ENCODE assay signal across 9 cellular contexts in genomic region chr17:41773190-41773588, GRCh38. TPM values are rescaled to one million over a fixed set of nuclear protein-coding genes. Genes with fewer than 3 reads are reported as not detected.
DNase-seq lines count a peak whose midpoint lies in the region; ATAC-seq, FAIRE-seq and TF ChIP-seq lines count a peak whose summit lies in the region.
"Had no signal": no experiment of that assay in that cellular context is flagged by ENCODE, and none has a peak within 500 bp of the region (broad histone marks: within the 10 kb centered on the region; RNA-seq: fewer than 3 reads in every experiment).

No MANE protein-coding gene starts in this region.

- DNase-seq in EL (peak; percentile 86), RCC 7860 (ENCODE audit: low spot score) (peak; percentile 88), fibroblast of lung (ENCODE audit: low read depth in 2 of 2) (peak; percentile 89 to 92), osteocyte (ENCODE audit: extremely low spot score, unreplicated experiment) (no peak), T-helper 9 cell (no peak), NCI-H146 (lab: John Stamatoyannopoulos, UW) (no peak)
- no peak for DNase-seq in activated CD8-positive, alpha-beta memory T cell treated with anti-CD3 and anti-CD28 coated beads, Interleukin-2, amount 50 U/mL, for 48 hours

- no peaks in the 10 kb centered on the region for H3K9me3 ChIP-seq in fibroblast of lung (ENCODE audit: control insufficient read depth, insufficient read depth, low read depth, low read length)
- H3K9me3 ChIP-seq: thoracic aorta had no signal

- H3K4me1 ChIP-seq in fibroblast of lung (ENCODE audit: control insufficient read depth, extremely low read depth, insufficient read depth, low read length) = peaks cover 18% of the 10 kb centered on the region

- FAIRE-seq in RCC 7860 (lab: Jason Lieb, UNC) = peak; percentile 87

- H3K4me2 ChIP-seq in fibroblast of lung (ENCODE audit: extremely low read depth, insufficient read depth, low read length) = peak overlapping the region; percentile 44

- no peak overlapping the region for H2AFZ ChIP-seq in fibroblast of lung (ENCODE audit: low read length)

- H3K36me3 ChIP-seq in fibroblast of lung (ENCODE audit: control insufficient read depth, insufficient read depth, low read length) = no peaks in the 10 kb centered on the region

- no peak overlapping the region for H3K27ac ChIP-seq in fibroblast of lung (ENCODE audit: insufficient read depth, low read length)
- H3K27ac ChIP-seq: thoracic aorta had no signal

- no peaks in the 10 kb centered on the region for H3K79me2 ChIP-seq in fibroblast of lung (ENCODE audit: control insufficient read depth, insufficient read depth, low read length)

- TF ChIP-seq CTCF in fibroblast of lung (conservative IDR thresholded peaks at IDR 0.05 in 1 of 2, IDR thresholded peaks at IDR 0.05 in 1 of 2; ENCODE audit: low read depth in 1 of 2, low read length in 2 of 2) (no peak), osteocyte (IDR thresholded peaks at IDR 0.05) (no peak)

- no peaks in the 10 kb centered on the region for H3K27me3 Mint-ChIP-seq in osteocyte (ENCODE audit: unreplicated experiment)

- peaks cover 24% of the 10 kb centered on the region for H3K36me3 Mint-ChIP-seq in osteocyte (ENCODE audit: unreplicated experiment)

- H4K20me1 ChIP-seq in fibroblast of lung (ENCODE audit: control insufficient read depth, extremely low read depth, insufficient read depth, low read length) = no peaks in the 10 kb centered on the region

- no peak for ATAC-seq in HG03159 (IDR thresholded peaks at IDR 0.05; ENCODE audit: unreplicated experiment)

- H3K9me3 Mint-ChIP-seq in osteocyte (ENCODE audit: unreplicated experiment) = no peaks in the 10 kb centered on the region

- H3K4me3 Mint-ChIP-seq in osteocyte (ENCODE audit: unreplicated experiment) = no peak overlapping the region

- no peak overlapping the region for H3K9ac ChIP-seq in fibroblast of lung (ENCODE audit: insufficient read depth, low read length)

- H3K4me1 Mint-ChIP-seq in osteocyte (ENCODE audit: unreplicated experiment) = peaks cover 53% of the 10 kb centered on the region

- H3K27ac Mint-ChIP-seq in osteocyte (ENCODE audit: unreplicated experiment) = peak overlapping the region; percentile 34

- no peak overlapping the region for H3K4me3 ChIP-seq in fibroblast of lung (replicated peaks in 1 of 4; ENCODE audit: control extremely low read depth in 1 of 4, insufficient read depth in 1 of 4, low read depth in 3 of 4, low read length in 4 of 4)
- H3K4me3 ChIP-seq: thoracic aorta had no signal

- no peaks in the 10 kb centered on the region for H3K27me3 ChIP-seq in fibroblast of lung (ENCODE audit: control insufficient read depth, insufficient read depth, low read length)

RNA-seq across cellular contexts. Expression of gene JUP, which starts 13.3 kb away (rescaled TPM):
- 6.4 and 13.2 TPM in 2 replicates for total RNA-seq in fibroblast of lung
- 3.2 and 12.6 TPM in 2 replicates for polyA plus RNA-seq in fibroblast of lung
- 11.4 and 32.0 TPM in 2 replicates for polyA plus RNA-seq in fibroblast of lung (2012)
- 27.7 and 74.6 TPM in 2 replicates for polyA minus RNA-seq in fibroblast of lung (ENCODE audit: low replicate concordance)
- total RNA-seq in osteocyte = 79.8 and 92.6 TPM in 2 replicates

RNA-seq across cellular contexts. Expression of gene P3H4, which starts 38.6 kb away (rescaled TPM):
- 36.8 and 42.1 TPM in 2 replicates for total RNA-seq in fibroblast of lung
- 29.1 and 37.0 TPM in 2 replicates for polyA plus RNA-seq in fibroblast of lung
- polyA plus RNA-seq in fibroblast of lung (2012) = 30.8 and 43.3 TPM in 2 replicates
- polyA minus RNA-seq in fibroblast of lung (ENCODE audit: low replicate concordance) = 23.6 and 31.5 TPM in 2 replicates
- 67.8 and 72.8 TPM in 2 replicates for total RNA-seq in osteocyte

RNA-seq across cellular contexts. Expression of gene HAP1, which starts 38.7 kb away (rescaled TPM):
- 0.17 and 0.26 TPM in 2 replicates for total RNA-seq in fibroblast of lung
- 0.01 and 0.02 TPM in 2 replicates for polyA plus RNA-seq in fibroblast of lung
- polyA plus RNA-seq in fibroblast of lung (2012) = not detected in 2 replicates
- polyA minus RNA-seq in fibroblast of lung (ENCODE audit: low replicate concordance) = not detected in 2 replicates
- total RNA-seq in osteocyte = 0.11 and 0.24 TPM in 2 replicates

RNA-seq across cellular contexts. Expression of gene FKBP10, which starts 39.6 kb away (rescaled TPM):
- 182 and 211 TPM in 2 replicates for total RNA-seq in fibroblast of lung
- 242 and 262 TPM in 2 replicates for polyA plus RNA-seq in fibroblast of lung
- 225 and 257 TPM in 2 replicates for polyA plus RNA-seq in fibroblast of lung (2012)
- polyA minus RNA-seq in fibroblast of lung (ENCODE audit: low replicate concordance) = 224 and 295 TPM in 2 replicates
- 408 and 426 TPM in 2 replicates for total RNA-seq in osteocyte

Comparison
In these comparisons a context has a peak if more than half of its experiments do, and no peak if none do; other contexts are left out.
1. DNase-seq: peak in EL (single experiment), RCC 7860 (single experiment) and fibroblast of lung (2 of 2); none in osteocyte (single experiment), T-helper 9 cell (single experiment), activated CD8-positive, alpha-beta memory T cell treated with anti-CD3 and anti-CD28 coated beads, Interleukin-2, amount 50 U/mL, for 48 hours (single experiment) and NCI-H146 (single experiment).